29 cellular contexts compared by ENCODE assay signal in the genomic region with DNA sequence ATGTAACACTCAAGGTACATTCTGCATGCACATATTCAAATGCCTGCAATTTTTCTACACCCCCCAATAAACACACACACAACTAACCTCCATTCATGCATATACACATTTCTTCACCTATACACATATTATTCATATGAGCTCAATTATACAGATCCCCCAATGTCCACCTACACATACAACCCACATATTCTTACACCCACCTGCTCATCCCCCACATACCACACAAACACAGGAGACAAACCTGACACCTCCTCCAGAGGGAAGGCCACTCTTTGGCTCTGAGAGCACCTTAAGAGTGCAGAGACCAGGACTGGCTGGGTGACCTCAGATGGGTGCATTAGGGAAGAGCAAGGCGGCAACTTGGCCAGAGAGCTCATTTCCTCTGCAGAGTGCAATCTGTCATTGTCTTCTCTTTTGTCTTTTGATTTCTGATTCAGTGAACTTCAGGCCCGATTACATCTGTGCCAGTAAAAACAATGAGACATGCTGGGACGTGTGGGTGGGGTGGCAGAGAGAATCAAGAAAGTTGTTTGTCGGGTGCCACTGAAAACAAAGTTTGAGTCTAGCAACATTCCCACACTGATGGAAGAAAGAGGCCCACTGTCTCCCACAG.
"Had no signal": no experiment of that assay in that cellular context is flagged by ENCODE, and none has a peak within 500 bp of the region (broad histone marks: within the 10 kb centered on the region; RNA-seq: fewer than 3 reads in every experiment).

No MANE protein-coding gene starts in this region.

- H3K27ac Mint-ChIP-seq: activated CD4-positive, alpha-beta T cell treated with anti-CD3 and anti-CD28 coated beads for 36 hours; activated naive CD4-positive, alpha-beta T cell treated with anti-CD3 and anti-CD28 coated beads for 36 hours; activated naive CD8-positive, alpha-beta T cell treated with anti-CD3 and anti-CD28 coated beads for 36 hours; activated T-cell treated with anti-CD3 and anti-CD28 coated beads, Interleukin-2, amount 50 U/mL, for 72 hours; nephron; progenitor cell of endocrine pancreas; stimulated activated memory B cell treated with anti-CD40 and anti-IgM and Interleukin-4, amounts not matched to agents 10 μg/mL and 1 μg/mL and 100 μg/mL, for 72 hours; stimulated activated naive CD8-positive, alpha-beta T cell treated with anti-CD3 and anti-CD28 coated beads, Interleukin-15, amount 100 ng/mL, for 72 hours; type B pancreatic cell had no signal

- H3K36me3 Mint-ChIP-seq: activated naive CD8-positive, alpha-beta T cell treated with anti-CD3 and anti-CD28 coated beads for 36 hours; stimulated activated memory B cell treated with anti-CD40 and anti-IgM and Interleukin-4, amounts not matched to agents 10 μg/mL and 1 μg/mL and 100 μg/mL, for 72 hours; type B pancreatic cell had no signal

- H3K4me1 Mint-ChIP-seq: activated CD4-positive, alpha-beta T cell treated with anti-CD3 and anti-CD28 coated beads for 36 hours; activated naive CD8-positive, alpha-beta T cell treated with anti-CD3 and anti-CD28 coated beads for 36 hours; nephron; stimulated activated memory B cell treated with anti-CD40 and anti-IgM and Interleukin-4, amounts not matched to agents 10 μg/mL and 1 μg/mL and 100 μg/mL, for 72 hours; stimulated activated naive CD8-positive, alpha-beta T cell treated with anti-CD3 and anti-CD28 coated beads, Interleukin-15, amount 100 ng/mL, for 72 hours had no signal

- H3K27me3 ChIP-seq: adrenal gland, ascending aorta, heart right ventricle, neutrophil, ovary, sigmoid colon, vagina had no signal

- ATAC-seq: activated CD4-positive, alpha-beta T cell treated with anti-CD3 and anti-CD28 coated beads for 36 hours; activated T-cell treated with anti-CD3 and anti-CD28 coated beads, Interleukin-2, amount 50 U/mL, for 72 hours; heart right ventricle; left lobe of liver; stimulated activated naive CD8-positive, alpha-beta T cell treated with anti-CD3 and anti-CD28 coated beads, Interleukin-15, amount 100 ng/mL, for 72 hours had no signal

- H3K4me3 ChIP-seq: adrenal gland, ascending aorta, esophagus muscularis mucosa, heart right ventricle, lung, ovary, sigmoid colon, vagina had no signal

- H3K4me1 ChIP-seq: adrenal gland, ascending aorta, esophagus muscularis mucosa, sigmoid colon, vagina had no signal

- H3K9me3 ChIP-seq: adrenal gland, ascending aorta, esophagus muscularis mucosa, neutrophil, ovary, vagina had no signal

- DNase-seq: activated CD4-positive, alpha-beta T cell treated with anti-CD3 and anti-CD28 coated beads for 36 hours; activated CD4-positive, CD25-positive, alpha-beta regulatory T cell; activated effector memory CD4-positive, alpha-beta T cell treated with Interleukin-2 at 50 U/mL for 16 hours; activated naive CD4-positive, alpha-beta T cell treated with anti-CD3 and anti-CD28 coated beads for 36 hours; activated naive CD8-positive, alpha-beta T cell treated with anti-CD3 and anti-CD28 coated beads for 36 hours; activated T-cell treated with anti-CD3 and anti-CD28 coated beads for 4 hours; activated T-cell treated with anti-CD3 and anti-CD28 coated beads, Interleukin-2, amount 50 U/mL, for 72 hours; adrenal gland; central memory CD4-positive, alpha-beta T cell; foreskin melanocyte; heart right ventricle; ovary; retina; sigmoid colon; small intestine; stimulated activated CD4-positive, alpha-beta T cell treated with anti-CD3 and anti-CD28 coated beads, Interleukin-4, amount 100 ng/mL, for 4 hours; stimulated activated CD8-positive, alpha-beta memory T cell treated with anti-CD3 and anti-CD28 coated beads, Interleukin-4, amount 100 ng/mL, for 48 hours; stimulated activated naive CD8-positive, alpha-beta T cell treated with anti-CD3 and anti-CD28 coated beads, Interleukin-15, amount 100 ng/mL, for 72 hours; substantia nigra had no signal

- H3K27ac ChIP-seq: adrenal gland, ascending aorta, esophagus muscularis mucosa, heart right ventricle, neutrophil, ovary, sigmoid colon, vagina had no signal

- H3K9me3 Mint-ChIP-seq: activated naive CD4-positive, alpha-beta T cell treated with anti-CD3 and anti-CD28 coated beads for 36 hours; activated naive CD8-positive, alpha-beta T cell treated with anti-CD3 and anti-CD28 coated beads for 36 hours; activated T-cell treated with anti-CD3 and anti-CD28 coated beads, Interleukin-2, amount 50 U/mL, for 72 hours; nephron; stimulated activated naive CD8-positive, alpha-beta T cell treated with anti-CD3 and anti-CD28 coated beads, Interleukin-15, amount 100 ng/mL, for 72 hours; type B pancreatic cell had no signal

- H3K4me3 Mint-ChIP-seq: activated CD4-positive, alpha-beta T cell treated with anti-CD3 and anti-CD28 coated beads for 36 hours; activated naive CD4-positive, alpha-beta T cell treated with anti-CD3 and anti-CD28 coated beads for 36 hours; activated naive CD8-positive, alpha-beta T cell treated with anti-CD3 and anti-CD28 coated beads for 36 hours; activated T-cell treated with anti-CD3 and anti-CD28 coated beads, Interleukin-2, amount 50 U/mL, for 72 hours; nephron; stimulated activated memory B cell treated with anti-CD40 and anti-IgM and Interleukin-4, amounts not matched to agents 10 μg/mL and 1 μg/mL and 100 μg/mL, for 72 hours; stimulated activated naive CD8-positive, alpha-beta T cell treated with anti-CD3 and anti-CD28 coated beads, Interleukin-15, amount 100 ng/mL, for 72 hours; type B pancreatic cell had no signal

- H3K36me3 ChIP-seq: adrenal gland, ascending aorta, esophagus muscularis mucosa, heart right ventricle, neutrophil, ovary, sigmoid colon, vagina had no signal

- H3K27me3 Mint-ChIP-seq: stimulated activated memory B cell treated with anti-CD40 and anti-IgM and Interleukin-4, amounts not matched to agents 10 μg/mL and 1 μg/mL and 100 μg/mL, for 72 hours; stimulated activated naive CD8-positive, alpha-beta T cell treated with anti-CD3 and anti-CD28 coated beads, Interleukin-15, amount 100 ng/mL, for 72 hours had no signal
